ENCODE assay signal across 3 cellular contexts in genomic region chr4:89056953-89057398, GRCh38.
A peak's percentile ranks its signal among the peaks of the same experiment; 100 is the strongest.
TF ChIP-seq lines count a peak whose summit lies in the region.

Gene FAM13A (minus strand): TSS chr4:89057185. CDS start chr4:89056964, 221 bp downstream.

TF ChIP-seq in IMR-90, 13 proteins besides CTCF, POLR2A, EP300 and RAD21:
- TF ChIP-seq SMC3 (IDR thresholded peaks at IDR 0.05; ENCODE audit: low read depth, low read length), result no peak
- TF ChIP-seq CHD1 (IDR thresholded peaks at IDR 0.05; ENCODE audit: low read depth, low read length), result no peak
- TF ChIP-seq MXI1 (IDR thresholded peaks at IDR 0.05; ENCODE audit: borderline replicate concordance, low read depth, low read length), result peak; percentile 92
- peak; percentile 71 for TF ChIP-seq BHLHE40 (IDR thresholded peaks at IDR 0.05; ENCODE audit: low read depth, low read length)
- peak; percentile 96 for TF ChIP-seq USF2 (IDR thresholded peaks at IDR 0.05; ENCODE audit: low read depth, low read length)
- TF ChIP-seq MAFK (IDR thresholded peaks at IDR 0.05; ENCODE audit: low read depth, low read length), result no peak

TF ChIP-seq in H1, 55 proteins besides CTCF, POLR2A, EP300 and RAD21 (continues in another document):
- TF ChIP-seq MAFK (IDR thresholded peaks at IDR 0.05; ENCODE audit: low read depth, low read length), result no peak
- TF ChIP-seq KDM4A (IDR thresholded peaks at IDR 0.05; ENCODE audit: low read depth, low read length, severe bottlenecking), result peak; percentile 20
- no peak for TF ChIP-seq NANOG (IDR thresholded peaks at IDR 0.05; ENCODE audit: insufficient read depth, low read depth, low read length, poor library complexity, severe bottlenecking)
- TF ChIP-seq CTBP2 (IDR thresholded peaks at IDR 0.05; ENCODE audit: borderline replicate concordance, insufficient read depth, insufficient read length, low read length), result no peak
- no peak for TF ChIP-seq SRF (IDR thresholded peaks at IDR 0.05; ENCODE audit: low read depth, low read length)
- no peak for TF ChIP-seq SUZ12 (IDR thresholded peaks at IDR 0.05; ENCODE audit: low read length)
- TF ChIP-seq TBP (IDR thresholded peaks at IDR 0.05; ENCODE audit: low read depth, low read length), result peak; percentile 77; the same call in 1 of the 2 replicates
- TF ChIP-seq HDAC6 (IDR thresholded peaks at IDR 0.05; ENCODE audit: low read depth, low read length), result no peak
- TF ChIP-seq BCL11A (IDR thresholded peaks at IDR 0.05; ENCODE audit: low read depth in 2 of 2, low read length in 2 of 2), result no peak
- TF ChIP-seq FOSL1 (IDR thresholded peaks at IDR 0.05; ENCODE audit: insufficient read depth, low read depth, low read length), result no peak
- TF ChIP-seq CHD2 (IDR thresholded peaks at IDR 0.05; ENCODE audit: low read length), result no peak
- no peak for TF ChIP-seq TAF7 (optimal IDR thresholded peaks at IDR 0.05; ENCODE audit: borderline replicate concordance, low read depth, low read length)
- TF ChIP-seq BACH1 (IDR thresholded peaks at IDR 0.05; ENCODE audit: low read length), result no peak
- TF ChIP-seq KDM1A (IDR thresholded peaks at IDR 0.05; ENCODE audit: borderline replicate concordance, low read length), result no peak
- TF ChIP-seq E2F6 (IDR thresholded peaks at IDR 0.05), result no peak
- TF ChIP-seq YY1 (IDR thresholded peaks at IDR 0.05; ENCODE audit: low read depth, low read length), result peak; percentile 81; the same call in 1 of the 2 replicates
- peak; percentile 70 for TF ChIP-seq SAP30 (IDR thresholded peaks at IDR 0.05; ENCODE audit: insufficient read depth, insufficient replicate concordance, low read length)
- TF ChIP-seq POLR2AphosphoS5 (IDR thresholded peaks at IDR 0.05; ENCODE audit: low read depth, low read length), result peak; percentile 76; the same call in 1 of the 2 replicates
- no peak; the same call in 1 of the 2 replicates for TF ChIP-seq PHF8 (conservative IDR thresholded peaks at IDR 0.05; ENCODE audit: low read depth, low read length)
- TF ChIP-seq RNF2 (IDR thresholded peaks at IDR 0.05; ENCODE audit: borderline replicate concordance, low read depth, low read length, missing control alignments, poor library complexity, severe bottlenecking), result no peak
- TF ChIP-seq SP4 (IDR thresholded peaks at IDR 0.05; ENCODE audit: low read length), result 0 out of 2 replicates have a peak, but pooled peaks have one; percentile 58
- TF ChIP-seq EGR1 (IDR thresholded peaks at IDR 0.05; ENCODE audit: borderline replicate concordance, low read depth, low read length), result no peak
- 0 out of 2 replicates have a peak, but pooled peaks have one; percentile 37 for TF ChIP-seq SP1 (IDR thresholded peaks at IDR 0.05; ENCODE audit: low read depth, low read length)
- TF ChIP-seq CBX8 (IDR thresholded peaks at IDR 0.05; ENCODE audit: borderline replicate concordance, low read depth, low read length), result no peak
- peak; percentile 95 for TF ChIP-seq USF2 (IDR thresholded peaks at IDR 0.05; ENCODE audit: low read length)
- TF ChIP-seq MAX (IDR thresholded peaks at IDR 0.05), result peak; percentile 87
- TF ChIP-seq KDM5A (IDR thresholded peaks at IDR 0.05; ENCODE audit: low read length), result no peak
- no peak for TF ChIP-seq RBBP5 (IDR thresholded peaks at IDR 0.05; ENCODE audit: borderline replicate concordance, low read depth, low read length)
- TF ChIP-seq JUN (IDR thresholded peaks at IDR 0.05; ENCODE audit: low read depth, low read length), result no peak

TF ChIP-seq in liver, 16 proteins besides CTCF, POLR2A, EP300 and RAD21:
- TF ChIP-seq RXRA (IDR thresholded peaks at IDR 0.05) (peak in 1 of 2 donors; percentile 20), MAX (IDR thresholded peaks at IDR 0.05) (peak; percentile 30), TAF1 (conservative IDR thresholded peaks at IDR 0.05) (peak; percentile 37), FOXA2 (IDR thresholded peaks at IDR 0.05) (no peak), JUND (IDR thresholded peaks at IDR 0.05) (no peak), SP1 (IDR thresholded peaks at IDR 0.05) (peak; percentile 23), NR2F2 (IDR thresholded peaks at IDR 0.05) (no peak), REST (IDR thresholded peaks at IDR 0.05) (no peak), GABPA (IDR thresholded peaks at IDR 0.05 in 1 of 2, conservative IDR thresholded peaks at IDR 0.05 in 1 of 2) (no peak), HNF4A (conservative IDR thresholded peaks at IDR 0.05) (peak; percentile 36 to 44), YY1 (IDR thresholded peaks at IDR 0.05) (peak; percentile 77), ATF3 (IDR thresholded peaks at IDR 0.05) (no peak), FOXA1 (IDR thresholded peaks at IDR 0.05) (no peak)
TF ChIP-seq in liver: peak in this region for 6.
